30 cellular contexts compared by ENCODE assay signal in the genomic region with DNA sequence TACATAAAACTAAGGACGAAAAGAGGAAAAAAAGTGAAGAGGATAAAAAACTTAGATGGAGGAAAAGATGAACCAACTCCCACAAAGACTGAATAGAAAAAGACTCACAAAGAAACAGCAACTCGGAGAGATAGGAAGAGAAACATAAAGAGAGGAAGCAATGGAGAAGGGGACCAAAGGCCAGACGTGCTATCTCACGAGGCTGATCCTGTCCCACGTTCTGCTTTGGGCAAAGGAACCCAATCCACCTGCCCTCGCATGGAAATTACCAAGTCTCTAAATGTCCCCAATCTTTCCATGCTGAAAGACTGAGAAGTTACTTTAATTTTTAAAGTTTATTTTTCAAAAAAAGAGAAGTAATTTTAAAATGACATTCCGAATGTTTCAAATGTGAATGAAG.
"Had no signal": no experiment of that assay in that cellular context is flagged by ENCODE, and none has a peak within 500 bp of the region (broad histone marks: within the 10 kb centered on the region; RNA-seq: fewer than 3 reads in every experiment).

No MANE protein-coding gene starts in this region.

- DNase-seq: activated CD4-positive, alpha-beta T cell treated with anti-CD3 and anti-CD28 coated beads for 36 hours; activated CD4-positive, alpha-beta T cell treated with anti-CD3 and anti-CD28 coated beads, Interleukin-2, amount 50 U/mL, for 4 hours; activated CD8-positive, alpha-beta memory T cell treated with anti-CD3 and anti-CD28 coated beads, Interleukin-2, amount 50 U/mL, for 48 hours; activated CD8-positive, alpha-beta T cell treated with anti-CD3 and anti-CD28 coated beads, Interleukin-2, amount 10 ng/mL, durations not matched to agents 7 days and 5 days; activated gamma-delta T cell; activated naive CD4-positive, alpha-beta T cell treated with anti-CD3 and anti-CD28 coated beads for 36 hours; activated naive CD8-positive, alpha-beta T cell treated with anti-CD3 and anti-CD28 coated beads, Interleukin-2, amount 10 ng/mL, durations not matched to agents 7 days and 5 days; activated T-cell treated with anti-CD3 and anti-CD28 coated beads, Interleukin-2, amount 50 U/mL, for 1 hour; aorta; caudate nucleus; cortex of kidney; NCI-H1092; NCI-H1417; NCI-H1930; NCI-H2107; NCI-H345; NCI-H510A; NCI-H526 treated with DMSO at 0.1 percent for 48 hours; NCI-H82; NK-92 treated with Interleukin-12 subunit alpha and Interleukin-12 subunit beta, amount 100 ng/mL, for 24 hours; OCI-M1; RPMI8226; T-cell; T-helper 2 cell; T1000 had no signal

- H3K27ac ChIP-seq: breast epithelium, SK-N-MC had no signal

- H3K4me1 ChIP-seq: breast epithelium had no signal

- H3K27ac Mint-ChIP-seq: activated CD4-positive, alpha-beta T cell treated with anti-CD3 and anti-CD28 coated beads for 36 hours; activated CD8-positive, alpha-beta T cell treated with anti-CD3 and anti-CD28 coated beads, Interleukin-2, amount 10 ng/mL, durations not matched to agents 7 days and 5 days; activated naive CD4-positive, alpha-beta T cell treated with anti-CD3 and anti-CD28 coated beads for 36 hours; activated naive CD8-positive, alpha-beta T cell treated with anti-CD3 and anti-CD28 coated beads, Interleukin-2, amount 10 ng/mL, durations not matched to agents 7 days and 5 days; activated T-helper 17 cell treated with anti-CD3 and anti-CD28 coated beads, Interleukin-2, amount 50 U/mL, for 72 hours had no signal

- H3K9me3 Mint-ChIP-seq: activated naive CD4-positive, alpha-beta T cell treated with anti-CD3 and anti-CD28 coated beads for 36 hours; activated naive CD8-positive, alpha-beta T cell treated with anti-CD3 and anti-CD28 coated beads, Interleukin-2, amount 10 ng/mL, durations not matched to agents 7 days and 5 days; activated T-helper 17 cell treated with anti-CD3 and anti-CD28 coated beads, Interleukin-2, amount 50 U/mL, for 72 hours; T-cell had no signal

- ATAC-seq: activated CD4-positive, alpha-beta T cell treated with anti-CD3 and anti-CD28 coated beads for 36 hours; activated CD8-positive, alpha-beta T cell treated with anti-CD3 and anti-CD28 coated beads, Interleukin-2, amount 10 ng/mL, durations not matched to agents 7 days and 5 days; activated T-helper 17 cell treated with anti-CD3 and anti-CD28 coated beads, Interleukin-2, amount 50 U/mL, for 72 hours; Panc1; Right ventricle myocardium inferior; T-cell had no signal

- H3K36me3 ChIP-seq: breast epithelium had no signal

- H3K27me3 ChIP-seq: breast epithelium had no signal

- H3K4me3 ChIP-seq: breast epithelium, SK-N-MC had no signal

- H3K27me3 Mint-ChIP-seq: activated CD4-positive, alpha-beta T cell treated with anti-CD3 and anti-CD28 coated beads for 36 hours; activated naive CD8-positive, alpha-beta T cell treated with anti-CD3 and anti-CD28 coated beads, Interleukin-2, amount 10 ng/mL, durations not matched to agents 7 days and 5 days; activated T-helper 17 cell treated with anti-CD3 and anti-CD28 coated beads, Interleukin-2, amount 50 U/mL, for 72 hours; T-cell had no signal

- H3K4me3 Mint-ChIP-seq: activated CD4-positive, alpha-beta T cell treated with anti-CD3 and anti-CD28 coated beads for 36 hours; activated CD8-positive, alpha-beta T cell treated with anti-CD3 and anti-CD28 coated beads, Interleukin-2, amount 10 ng/mL, durations not matched to agents 7 days and 5 days; activated naive CD4-positive, alpha-beta T cell treated with anti-CD3 and anti-CD28 coated beads for 36 hours; activated naive CD8-positive, alpha-beta T cell treated with anti-CD3 and anti-CD28 coated beads, Interleukin-2, amount 10 ng/mL, durations not matched to agents 7 days and 5 days; activated T-helper 17 cell treated with anti-CD3 and anti-CD28 coated beads, Interleukin-2, amount 50 U/mL, for 72 hours; T-cell had no signal
